4 cellular contexts compared by ENCODE assay signal in the genomic region with DNA sequence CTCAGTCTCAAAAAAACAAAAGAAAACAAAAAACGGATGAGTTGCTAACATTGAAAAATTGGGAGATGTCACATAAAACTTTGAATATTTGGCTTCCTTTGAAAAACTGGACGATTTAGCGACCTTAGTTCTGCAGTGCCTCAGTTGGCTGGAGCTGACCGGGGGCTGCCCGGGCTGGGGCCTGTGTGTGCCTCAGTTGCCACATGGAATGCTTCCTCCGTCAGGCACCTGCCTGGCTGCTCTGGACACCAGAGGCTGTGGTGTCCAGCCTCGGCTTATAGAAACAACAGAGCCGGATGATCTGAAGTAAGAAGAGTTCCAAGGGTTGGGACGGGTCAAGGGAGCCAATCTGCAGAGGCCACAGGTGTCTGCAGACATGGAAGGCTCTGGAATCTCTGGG. TPM values are rescaled to one million over a fixed set of nuclear protein-coding genes. Genes with fewer than 3 reads are reported as not detected.
"Had no signal": no experiment of that assay in that cellular context is flagged by ENCODE, and none has a peak within 500 bp of the region (broad histone marks: within the 10 kb centered on the region; RNA-seq: fewer than 3 reads in every experiment).

No MANE protein-coding gene starts in this region.

- H3K4me3 ChIP-seq: GM12878 had no signal

- DNase-seq: GDM1, GF-D8 had no signal

- ATAC-seq: GM12878 had no signal

RNA-seq across cellular contexts. Expression of gene CACNG2, which starts 50.2 kb away (rescaled TPM):
- total RNA-seq: G401, GM12878 had no signal
